Comparison of ENCODE assay signal across 8 cellular contexts in genomic region chr5:96344678-96345612, GRCh38.
DNase-seq lines count a peak whose midpoint lies in the region; ATAC-seq and TF ChIP-seq lines count a peak whose summit lies in the region.

No MANE protein-coding gene starts in this region.

- intact Hi-C loops in heart right ventricle (cut with DNase I) = loop anchor here in 9 of 10 donors (1.0 to 10.0 kb wide), 7 partner anchors 252 to 820 kb away; no protein-coding TSS in a partner anchor

- H3K36me3 ChIP-seq in heart right ventricle = no peaks in the 10 kb centered on the region

- H3K9me3 Mint-ChIP-seq in activated naive CD8-positive, alpha-beta T cell treated with anti-CD3 and anti-CD28 coated beads, Interleukin-2, amount 50 U/mL, for 24 hours = no peaks in the 10 kb centered on the region

- no peaks in the 10 kb centered on the region for H3K9me3 ChIP-seq in heart right ventricle

- H3K27me3 ChIP-seq in heart right ventricle = no peaks in the 10 kb centered on the region

- peaks cover 12% of the 10 kb centered on the region for H3K27me3 Mint-ChIP-seq in activated naive CD8-positive, alpha-beta T cell treated with anti-CD3 and anti-CD28 coated beads, Interleukin-2, amount 50 U/mL, for 24 hours

- peaks cover 21% of the 10 kb centered on the region for H3K4me1 Mint-ChIP-seq in activated naive CD8-positive, alpha-beta T cell treated with anti-CD3 and anti-CD28 coated beads, Interleukin-2, amount 50 U/mL, for 24 hours

- TF ChIP-seq CTCF in heart right ventricle (IDR thresholded peaks at IDR 0.05) = peak; percentile 16 to 74 (median 61)

- H3K4me3 ChIP-seq in heart right ventricle (no peak overlapping the region), skeletal muscle cell (ENCODE audit: low read depth, low read length) (no peak overlapping the region)

- no peak overlapping the region for H3K27ac Mint-ChIP-seq in activated naive CD8-positive, alpha-beta T cell treated with anti-CD3 and anti-CD28 coated beads, Interleukin-2, amount 50 U/mL, for 24 hours

- DNase-seq in DMS79 (lab: John Stamatoyannopoulos, UW) = peak; percentile 34
- peak; percentile 26 for DNase-seq in NCI-H226
- no peak for DNase-seq in activated naive CD8-positive, alpha-beta T cell treated with anti-CD3 and anti-CD28 coated beads, Interleukin-2, amount 50 U/mL, for 24 hours
- DNase-seq in heart right ventricle = peak in 1 of 2 donors; percentile 25
- peak; percentile 65 for DNase-seq in skeletal muscle cell (ENCODE audit: low read depth)
- DNase-seq in HuH-7 (ENCODE audit: low spot score) = no peak

- H3K4me1 ChIP-seq in heart right ventricle = peaks cover 0 to 11% (median 2%) of the 10 kb centered on the region in 9 donors

- no peak overlapping the region for H3K27ac ChIP-seq in heart right ventricle

- no peak overlapping the region for H3K4me3 Mint-ChIP-seq in activated naive CD8-positive, alpha-beta T cell treated with anti-CD3 and anti-CD28 coated beads, Interleukin-2, amount 50 U/mL, for 24 hours

- no peaks in the 10 kb centered on the region for H3K36me3 Mint-ChIP-seq in activated naive CD8-positive, alpha-beta T cell treated with anti-CD3 and anti-CD28 coated beads, Interleukin-2, amount 50 U/mL, for 24 hours (ENCODE audit: low read depth)

- ATAC-seq in GM19372 (IDR thresholded peaks at IDR 0.05; ENCODE audit: low read depth, unreplicated experiment) (peak; percentile 97), HG03159 (IDR thresholded peaks at IDR 0.05; ENCODE audit: unreplicated experiment) (peak; percentile 90), heart right ventricle (peak in 7 of 8 donors; percentile 64 to 91 (median 85))
- peak; percentile 83 for ATAC-seq in activated naive CD8-positive, alpha-beta T cell treated with anti-CD3 and anti-CD28 coated beads, Interleukin-2, amount 50 U/mL, for 24 hours

- 45 to 48% methylated on average over 6 of the region's 6 CpGs for WGBS in heart right ventricle, 2 donors

Comparison
In these comparisons a context has a peak if more than half of its experiments do, and no peak if none do; other contexts are left out.
1. DNase-seq: peak in DMS79 (single experiment), NCI-H226 (single experiment) and skeletal muscle cell (single experiment); none in activated naive CD8-positive, alpha-beta T cell treated with anti-CD3 and anti-CD28 coated beads, Interleukin-2, amount 50 U/mL, for 24 hours (single experiment) and HuH-7 (single experiment).
2. Peak in every context shown above with its lines, with median percentiles within 50 percentile points of each other: ATAC-seq.